In genomic region chr3:102229062-102229655, GRCh38 we compare ENCODE assay signal across 9 cellular contexts.
DNase-seq lines count a peak whose midpoint lies in the region; ATAC-seq and TF ChIP-seq lines count a peak whose summit lies in the region.
"Had no signal": no experiment of that assay in that cellular context is flagged by ENCODE, and none has a peak within 500 bp of the region (broad histone marks: within the 10 kb centered on the region; RNA-seq: fewer than 3 reads in every experiment).

No MANE protein-coding gene starts in this region.

- intact Hi-C loops in PC-3 (cut with micrococcal nuclease), result loop anchor here (1.0 to 2.0 kb wide), 6 partner anchors 237 to 512 kb away; no protein-coding TSS in a partner anchor

- TF ChIP-seq RAD21 in neural cell (conservative IDR thresholded peaks at IDR 0.05), result peak; percentile 96

- H3K4me3 ChIP-seq in PC-3 (ENCODE audit: low read length) (no peak overlapping the region), fibroblast of mammary gland (ENCODE audit: control insufficient read depth, low read depth, low read length) (no peak overlapping the region), neural cell (ENCODE audit: low read length) (no peak overlapping the region)

- no TSS peak for BruUV-seq in PC-3 (replicated peaks; lab: Mats Ljungman, UMichigan)

- H3K4me3 Mint-ChIP-seq in stimulated activated naive CD8-positive, alpha-beta T cell treated with anti-CD3 and anti-CD28 coated beads, Interleukin-15, amount 100 ng/mL, for 72 hours, result no peak overlapping the region
- H3K4me3 Mint-ChIP-seq: activated naive CD8-positive, alpha-beta T cell had no signal

- H4K20me1 ChIP-seq in PC-3 (ENCODE audit: low read length) (no peaks in the 10 kb centered on the region), neural cell (ENCODE audit: insufficient read depth) (no peaks in the 10 kb centered on the region)

- H3K9ac ChIP-seq in PC-3 (ENCODE audit: low read length) (no peak overlapping the region), neural cell (ENCODE audit: low read length) (no peak overlapping the region)

- H3K9me2 ChIP-seq in PC-3 (replicated peaks; ENCODE audit: low read length) (no peaks in the 10 kb centered on the region), neural cell (ENCODE audit: insufficient read depth, low read length) (no peaks in the 10 kb centered on the region)

- DNase-seq in Caki2 (ENCODE audit: low read depth), result peak; percentile 72
- DNase-seq in KBM-7, result peak; percentile 97
- DNase-seq in PC-3, result peak; percentile 94
- peak; percentile 71 for DNase-seq in activated T-cell treated with anti-CD3 and anti-CD28 coated beads for 4 hours
- DNase-seq in fibroblast of mammary gland (ENCODE audit: low read depth), result peak; percentile 75
- peak; percentile 77 to 81 for DNase-seq in stimulated activated naive CD8-positive, alpha-beta T cell treated with anti-CD3 and anti-CD28 coated beads, Interleukin-15, amount 100 ng/mL, for 72 hours

- ATAC-seq in GM21381 (IDR thresholded peaks at IDR 0.05; ENCODE audit: unreplicated experiment), result peak; percentile 48
- ATAC-seq in PC-3, result peak; percentile 31
- ATAC-seq in stimulated activated naive CD8-positive, alpha-beta T cell treated with anti-CD3 and anti-CD28 coated beads, Interleukin-15, amount 100 ng/mL, for 72 hours, result peak; percentile 78

- CTCF ChIA-PET in PC-3 (lab: Charles Lee), result interaction anchor here (0.5 to 3.3 kb wide), 17 partner anchors 9 to 512 kb away, joined by 3 to 111 read pairs (median 4); no protein-coding TSS in a partner anchor

- H3K36me3 ChIP-seq in PC-3 (ENCODE audit: low read depth, low read length) (no peaks in the 10 kb centered on the region), neural cell (ENCODE audit: insufficient read depth, low read length) (no peaks in the 10 kb centered on the region)

- H3K27ac Mint-ChIP-seq in stimulated activated naive CD8-positive, alpha-beta T cell treated with anti-CD3 and anti-CD28 coated beads, Interleukin-15, amount 100 ng/mL, for 72 hours, result no peak overlapping the region
- H3K27ac Mint-ChIP-seq: activated naive CD8-positive, alpha-beta T cell had no signal

- TF ChIP-seq CTCF in PC-3 (conservative IDR thresholded peaks at IDR 0.05; ENCODE audit: low read depth, low read length) (peak; percentile 96), fibroblast of mammary gland (conservative IDR thresholded peaks at IDR 0.05; ENCODE audit: control insufficient read depth, insufficient read depth, low read depth, low read length) (peak; percentile 98), neural cell (IDR thresholded peaks at IDR 0.05; ENCODE audit: poor library complexity, severe bottlenecking) (peak; percentile 93)

- H3K4me2 ChIP-seq in PC-3 (ENCODE audit: low read length), result no peak overlapping the region
- H3K4me2 ChIP-seq in neural cell (ENCODE audit: low read length), result no peak overlapping the region

- no peak overlapping the region for H3K27ac ChIP-seq in PC-3 (ENCODE audit: low read length)
- no peak overlapping the region for H3K27ac ChIP-seq in neural cell (ENCODE audit: low read length)

- TF ChIP-seq EP300 in neural cell (conservative IDR thresholded peaks at IDR 0.05; ENCODE audit: poor library complexity, severe bottlenecking), result no peak

- POLR2A ChIA-PET in PC-3 (lab: Charles Lee; ENCODE audit: unreplicated experiment), result interaction anchor here (0.5 kb wide), 1 partner anchor 21 kb away, joined by 4 read pairs; no protein-coding TSS in a partner anchor

- H3K9me3 ChIP-seq in PC-3 (ENCODE audit: low read length) (no peaks in the 10 kb centered on the region), neural cell (ENCODE audit: low read length) (no peaks in the 10 kb centered on the region)

- H3K4me1 Mint-ChIP-seq in stimulated activated naive CD8-positive, alpha-beta T cell treated with anti-CD3 and anti-CD28 coated beads, Interleukin-15, amount 100 ng/mL, for 72 hours, result peaks cover 22% of the 10 kb centered on the region

- H3K4me1 ChIP-seq in PC-3 (ENCODE audit: insufficient read depth, low read length), result peaks cover 39% of the 10 kb centered on the region

- H3F3A ChIP-seq in PC-3 (ENCODE audit: low read length, unreplicated experiment) (no peaks in the 10 kb centered on the region), neural cell (ENCODE audit: insufficient read depth, low read length, poor library complexity, severe bottlenecking) (no peaks in the 10 kb centered on the region)

- no peaks in the 10 kb centered on the region for H3K79me2 ChIP-seq in PC-3 (ENCODE audit: low read length)
- no peaks in the 10 kb centered on the region for H3K79me2 ChIP-seq in neural cell (replicated peaks; ENCODE audit: insufficient read depth, low read length)

- H2AFZ ChIP-seq in PC-3 (ENCODE audit: low read length) (peak overlapping the region; percentile 33; the same call in 1 of the 2 replicates), neural cell (ENCODE audit: low read depth, low read length) (no peak overlapping the region)

- H3K9me3 Mint-ChIP-seq in stimulated activated naive CD8-positive, alpha-beta T cell treated with anti-CD3 and anti-CD28 coated beads, Interleukin-15, amount 100 ng/mL, for 72 hours, result no peaks in the 10 kb centered on the region

- in situ Hi-C loops in Caki2 (cut with HindIII; ENCODE audit: low pct_unique_long_range_greater_than_20kb, low sequenced_read_pairs) (loop anchor here (10.0 to 25.0 kb wide), 2 partner anchors 308 to 364 kb away; no protein-coding TSS in a partner anchor), KBM-7 (cut with MboI; ENCODE audit: low pct_unique_long_range_greater_than_20kb, low sequenced_read_pairs) (loop anchor here (10.0 to 25.0 kb wide), 2 partner anchors 308 to 414 kb away; no protein-coding TSS in a partner anchor)

- H3K27me3 Mint-ChIP-seq in stimulated activated naive CD8-positive, alpha-beta T cell treated with anti-CD3 and anti-CD28 coated beads, Interleukin-15, amount 100 ng/mL, for 72 hours, result no peaks in the 10 kb centered on the region
- H3K27me3 Mint-ChIP-seq: activated naive CD8-positive, alpha-beta T cell had no signal

- no peaks in the 10 kb centered on the region for H3K27me3 ChIP-seq in PC-3 (ENCODE audit: low read length)
- no peaks in the 10 kb centered on the region for H3K27me3 ChIP-seq in neural cell (ENCODE audit: insufficient read depth, low read depth, low read length)

TF ChIP-seq in neural cell, 6 proteins besides CTCF, POLR2A, EP300 and RAD21:
- TF ChIP-seq TAF1 (IDR thresholded peaks at IDR 0.05; ENCODE audit: low read depth) (no peak), SMC3 (conservative IDR thresholded peaks at IDR 0.05; ENCODE audit: poor library complexity) (peak; percentile 97)
